Comparison of ENCODE assay signal across 3 cellular contexts in genomic region chr12:27291862-27292261, GRCh38.
A peak's percentile ranks its signal among the peaks of the same experiment; 100 is the strongest.
TF ChIP-seq lines count a peak whose summit lies in the region.

No MANE protein-coding gene starts in this region.

TF ChIP-seq in WTC11, 78 proteins besides CTCF, POLR2A, EP300 and RAD21:
- TF ChIP-seq TP53 (CRISPR knock-in tag; IDR thresholded peaks at IDR 0.05) = no peak
- TF ChIP-seq FOXK1 (CRISPR knock-in tag; IDR thresholded peaks at IDR 0.05) = no peak
- no peak for TF ChIP-seq NR1H2 (CRISPR knock-in tag; IDR thresholded peaks at IDR 0.05)
- TF ChIP-seq SP1 (CRISPR knock-in tag; conservative IDR thresholded peaks at IDR 0.05) = no peak
- TF ChIP-seq ELF4 (CRISPR knock-in tag; IDR thresholded peaks at IDR 0.05; ENCODE audit: low read depth) = no peak
- no peak for TF ChIP-seq TEAD1 (CRISPR knock-in tag; IDR thresholded peaks at IDR 0.05)
- TF ChIP-seq ZNF138 (CRISPR knock-in tag; conservative IDR thresholded peaks at IDR 0.05) = no peak
- no peak for TF ChIP-seq NFATC4 (CRISPR knock-in tag; IDR thresholded peaks at IDR 0.05)
- no peak for TF ChIP-seq ATF1 (CRISPR knock-in tag; IDR thresholded peaks at IDR 0.05)
- TF ChIP-seq FOXP1 (CRISPR knock-in tag; IDR thresholded peaks at IDR 0.05; ENCODE audit: borderline replicate concordance) = no peak
- TF ChIP-seq KAT7 (CRISPR knock-in tag; IDR thresholded peaks at IDR 0.05; ENCODE audit: borderline replicate concordance) = no peak

TF ChIP-seq in endothelial cell of umbilical vein, 7 proteins besides CTCF, POLR2A, EP300 and RAD21:
- TF ChIP-seq POLR2AphosphoS5 (IDR thresholded peaks at IDR 0.05; ENCODE audit: insufficient read depth, low read depth, low read length) (peak; percentile 40), EZH2 (IDR thresholded peaks at IDR 0.05; ENCODE audit: borderline replicate concordance, low read depth, low read length, severe bottlenecking) (no peak), MYC (IDR thresholded peaks at IDR 0.05; ENCODE audit: low read depth, low read length) (no peak), GATA2 (IDR thresholded peaks at IDR 0.05; ENCODE audit: insufficient read depth, insufficient read length, low read depth, low read length) (peak; percentile 76), MAX (IDR thresholded peaks at IDR 0.05; ENCODE audit: insufficient read depth, insufficient read length) (no peak), JUN (IDR thresholded peaks at IDR 0.05; ENCODE audit: borderline replicate concordance, insufficient read depth, insufficient read length, low read depth) (peak; percentile 46), FOS (IDR thresholded peaks at IDR 0.05; ENCODE audit: borderline replicate concordance, insufficient read depth, low read length) (peak; percentile 1)
TF ChIP-seq in endothelial cell of umbilical vein: peak in this region for 4.

TF ChIP-seq in HepG2, 621 proteins besides CTCF, POLR2A, EP300 and RAD21:
- TF ChIP-seq PHF8 (CRISPR knock-in tag; IDR thresholded peaks at IDR 0.05) = no peak
- TF ChIP-seq ZNF383 (CRISPR knock-in tag; IDR thresholded peaks at IDR 0.05; ENCODE audit: borderline replicate concordance) = no peak
- no peak for TF ChIP-seq ZNF878 (CRISPR knock-in tag; IDR thresholded peaks at IDR 0.05)
- TF ChIP-seq, protein P1, sequence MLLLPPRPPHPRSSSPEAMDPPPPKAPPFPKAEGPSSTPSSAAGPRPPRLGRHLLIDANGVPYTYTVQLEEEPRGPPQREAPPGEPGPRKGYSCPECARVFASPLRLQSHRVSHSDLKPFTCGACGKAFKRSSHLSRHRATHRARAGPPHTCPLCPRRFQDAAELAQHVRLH (CRISPR knock-in tag; IDR thresholded peaks at IDR 0.05; ENCODE audit: borderline replicate concordance, low read depth) = no peak
- no peak for TF ChIP-seq ZNF326 (CRISPR knock-in tag; IDR thresholded peaks at IDR 0.05; ENCODE audit: borderline replicate concordance)
- no peak for TF ChIP-seq ZNF775 (CRISPR knock-in tag; IDR thresholded peaks at IDR 0.05; ENCODE audit: borderline replicate concordance)
- no peak for TF ChIP-seq TEAD2 (CRISPR knock-in tag; IDR thresholded peaks at IDR 0.05)
- TF ChIP-seq E2F1 (CRISPR knock-in tag; IDR thresholded peaks at IDR 0.05) = no peak
- TF ChIP-seq MXI1 (IDR thresholded peaks at IDR 0.05; ENCODE audit: borderline replicate concordance, low read depth, low read length) = no peak
- TF ChIP-seq THYN1 (CRISPR knock-in tag; IDR thresholded peaks at IDR 0.05; ENCODE audit: borderline replicate concordance, low read depth) = no peak
- TF ChIP-seq, protein P2, sequence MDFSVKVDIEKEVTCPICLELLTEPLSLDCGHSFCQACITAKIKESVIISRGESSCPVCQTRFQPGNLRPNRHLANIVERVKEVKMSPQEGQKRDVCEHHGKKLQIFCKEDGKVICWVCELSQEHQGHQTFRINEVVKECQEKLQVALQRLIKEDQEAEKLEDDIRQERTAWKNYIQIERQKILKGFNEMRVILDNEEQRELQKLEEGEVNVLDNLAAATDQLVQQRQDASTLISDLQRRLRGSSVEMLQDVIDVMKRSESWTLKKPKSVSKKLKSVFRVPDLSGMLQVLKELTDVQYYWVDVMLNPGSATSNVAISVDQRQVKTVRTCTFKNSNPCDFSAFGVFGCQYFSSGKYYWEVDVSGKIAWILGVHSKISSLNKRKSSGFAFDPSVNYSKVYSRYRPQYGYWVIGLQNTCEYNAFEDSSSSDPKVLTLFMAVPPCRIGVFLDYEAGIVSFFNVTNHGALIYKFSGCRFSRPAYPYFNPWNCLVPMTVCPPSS (IDR thresholded peaks at IDR 0.05) = no peak
- no peak for TF ChIP-seq ZNF251 (CRISPR knock-in tag; IDR thresholded peaks at IDR 0.05)
- no peak for TF ChIP-seq SMC3 (IDR thresholded peaks at IDR 0.05; ENCODE audit: low read length)
- TF ChIP-seq NFATC3 (CRISPR knock-in tag; IDR thresholded peaks at IDR 0.05) = no peak
- TF ChIP-seq, protein P3, sequence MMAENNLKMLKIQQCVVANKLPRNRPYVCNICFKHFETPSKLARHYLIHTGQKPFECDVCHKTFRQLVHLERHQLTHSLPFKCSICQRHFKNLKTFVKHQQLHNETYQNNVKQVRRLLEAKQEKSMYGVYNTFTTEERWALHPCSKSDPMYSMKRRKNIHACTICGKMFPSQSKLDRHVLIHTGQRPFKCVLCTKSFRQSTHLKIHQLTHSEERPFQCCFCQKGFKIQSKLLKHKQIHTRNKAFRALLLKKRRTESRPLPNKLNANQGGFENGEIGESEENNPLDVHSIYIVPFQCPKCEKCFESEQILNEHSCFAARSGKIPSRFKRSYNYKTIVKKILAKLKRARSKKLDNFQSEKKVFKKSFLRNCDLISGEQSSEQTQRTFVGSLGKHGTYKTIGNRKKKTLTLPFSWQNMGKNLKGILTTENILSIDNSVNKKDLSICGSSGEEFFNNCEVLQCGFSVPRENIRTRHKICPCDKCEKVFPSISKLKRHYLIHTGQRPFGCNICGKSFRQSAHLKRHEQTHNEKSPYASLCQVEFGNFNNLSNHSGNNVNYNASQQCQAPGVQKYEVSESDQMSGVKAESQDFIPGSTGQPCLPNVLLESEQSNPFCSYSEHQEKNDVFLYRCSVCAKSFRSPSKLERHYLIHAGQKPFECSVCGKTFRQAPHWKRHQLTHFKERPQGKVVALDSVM (CRISPR knock-in tag; IDR thresholded peaks at IDR 0.05) = no peak
- TF ChIP-seq TBL1XR1 (IDR thresholded peaks at IDR 0.05; ENCODE audit: borderline replicate concordance, low read length, partially characterized antibody) = no peak
- no peak for TF ChIP-seq ZNF362 (CRISPR knock-in tag; IDR thresholded peaks at IDR 0.05; ENCODE audit: borderline replicate concordance)
- no peak for TF ChIP-seq YEATS4 (CRISPR knock-in tag; IDR thresholded peaks at IDR 0.05; ENCODE audit: borderline replicate concordance)
- TF ChIP-seq NR2F1 (CRISPR knock-in tag; IDR thresholded peaks at IDR 0.05) = no peak
- no peak for TF ChIP-seq CREM (IDR thresholded peaks at IDR 0.05)
- TF ChIP-seq CREM (CRISPR knock-in tag; IDR thresholded peaks at IDR 0.05) = no peak
